12 cellular contexts compared by ENCODE assay signal in the genomic region with DNA sequence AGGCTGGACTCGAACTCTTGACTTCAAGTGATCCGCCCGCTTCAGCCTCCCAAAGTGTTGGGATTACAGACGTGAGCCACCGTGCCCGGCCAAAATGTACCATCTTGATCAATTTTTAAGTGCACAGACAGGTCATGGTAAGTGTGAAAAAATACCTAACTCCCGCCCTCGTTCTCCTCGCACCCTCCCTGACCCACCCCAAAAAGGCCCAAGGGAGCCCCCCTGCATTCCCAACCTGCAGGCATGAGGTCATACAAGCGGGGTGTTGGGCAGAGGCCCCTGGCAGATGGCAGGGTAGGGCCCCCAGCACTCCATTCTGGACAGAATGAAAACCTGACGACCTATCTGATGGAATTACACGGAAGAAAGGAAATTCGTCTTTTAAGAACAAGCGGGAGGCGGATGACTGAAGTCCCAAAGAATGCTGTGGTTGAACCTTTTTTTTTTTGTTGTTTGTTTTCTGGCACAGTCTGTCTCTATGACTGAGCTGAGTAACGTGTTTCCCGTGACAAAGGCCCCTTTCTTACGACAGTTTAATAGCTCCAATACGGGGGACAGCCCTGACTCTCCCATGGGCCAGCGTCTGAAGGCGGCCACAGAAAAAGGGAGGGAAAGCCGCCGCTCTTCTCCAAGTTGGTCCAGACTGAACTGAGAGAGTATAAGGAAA.
DNase-seq lines count a peak whose midpoint lies in the region; TF ChIP-seq lines count a peak whose summit lies in the region.
"Had no signal": no experiment of that assay in that cellular context is flagged by ENCODE, and none has a peak within 500 bp of the region (broad histone marks: within the 10 kb centered on the region; RNA-seq: fewer than 3 reads in every experiment).

No MANE protein-coding gene starts in this region.

- peak; percentile 78 for DNase-seq in AG04450 (ENCODE audit: low read depth, low spot score)
- DNase-seq in choroid plexus epithelial cell (ENCODE audit: low read depth) = peak; percentile 95
- DNase-seq in mesothelial cell of epicardium (ENCODE audit: low spot score in 2 of 2, unreplicated experiment in 2 of 2) = no peak
- no peak for DNase-seq in NCI-H526 treated with DMSO at 0.1 percent for 48 hours (lab: John Stamatoyannopoulos, UW)
- no peak for DNase-seq in UCSD-AML1 (lab: John Stamatoyannopoulos, UW; ENCODE audit: unreplicated experiment)
- no peak for DNase-seq in NCI-H1436 treated with DMSO at 0.1 percent for 48 hours (lab: John Stamatoyannopoulos, UW)
- no peak for DNase-seq in NCI-H187 (lab: John Stamatoyannopoulos, UW)
- DNase-seq: activated CD4-positive, alpha-beta memory T cell treated with anti-CD3 and anti-CD28 coated beads, Interleukin-2, amount 10 ng/mL, durations not matched to agents 7 days and 5 days; CD8-positive, alpha-beta memory T cell; NCI-H524 had no signal

- peaks cover 3% of the 10 kb centered on the region for H3K9me3 ChIP-seq in AG04450 (ENCODE audit: control insufficient read depth, insufficient read depth, low read length)

- POLR2A ChIA-PET in AG04450 (lab: Yijun Ruan, JAX) = interaction anchor here (0.7 to 1.0 kb wide), 6 partner anchors 11 to 516 kb away, joined by 3 to 6 read pairs (median 4); a partner anchor contains a TSS

- H3K27me3 ChIP-seq in AG04450 (ENCODE audit: control insufficient read depth, insufficient read depth, low read length) = no peaks in the 10 kb centered on the region

- CTCF ChIA-PET in AG04450 (lab: Charles Lee) = interaction anchor here (0.7 to 8.1 kb wide), 5 partner anchors 11 to 475 kb away, joined by 4 to 71 read pairs (median 10); no protein-coding TSS in a partner anchor

- TF ChIP-seq RAD21 in Ishikawa (IDR thresholded peaks at IDR 0.05; ENCODE audit: low read depth) = peak; percentile 1; the same call in 1 of the 2 replicates

- H3K9me3 Mint-ChIP-seq in mesothelial cell of epicardium = peaks cover 3% of the 10 kb centered on the region

- TF ChIP-seq CTCF in AG04450 (IDR thresholded peaks at IDR 0.05; ENCODE audit: low read depth, low read length) = no peak
- no peak for TF ChIP-seq CTCF in choroid plexus epithelial cell (conservative IDR thresholded peaks at IDR 0.05; ENCODE audit: low read depth, low read length)
- TF ChIP-seq CTCF in mesothelial cell of epicardium (IDR thresholded peaks at IDR 0.05; ENCODE audit: unreplicated experiment) = no peak

- peak; percentile 84 for TF ChIP-seq EP300 in Ishikawa (IDR thresholded peaks at IDR 0.05; ENCODE audit: borderline replicate concordance)

- H3K4me3 ChIP-seq in AG04450 (ENCODE audit: low read depth, low read length) (no peak overlapping the region), choroid plexus epithelial cell (ENCODE audit: low read depth, low read length) (no peak overlapping the region)

- H3K4me1 Mint-ChIP-seq in mesothelial cell of epicardium = peaks cover 12% of the 10 kb centered on the region

- H3K4me3 Mint-ChIP-seq in mesothelial cell of epicardium = no peak overlapping the region
- H3K4me3 Mint-ChIP-seq: activated CD4-positive, alpha-beta memory T cell treated with anti-CD3 and anti-CD28 coated beads, Interleukin-2, amount 10 ng/mL, durations not matched to agents 7 days and 5 days; CD8-positive, alpha-beta memory T cell; dendritic cell treated with granulocyte-macrophage colony-stimulating factor and Interleukin-4, amounts not matched to agents 40 ng/mL and 50 ng/mL, for 4 days had no signal

- peak overlapping the region; percentile 91 for H3K27ac Mint-ChIP-seq in mesothelial cell of epicardium
- H3K27ac Mint-ChIP-seq: activated CD4-positive, alpha-beta memory T cell treated with anti-CD3 and anti-CD28 coated beads, Interleukin-2, amount 10 ng/mL, durations not matched to agents 7 days and 5 days; dendritic cell treated with granulocyte-macrophage colony-stimulating factor and Interleukin-4, amounts not matched to agents 40 ng/mL and 50 ng/mL, for 4 days had no signal

- H3K36me3 Mint-ChIP-seq in mesothelial cell of epicardium = peaks cover 1% of the 10 kb centered on the region

- peak overlapping the region; percentile 90 for H3K27ac ChIP-seq in AG04450 (ENCODE audit: low read depth, low read length)

- no peaks in the 10 kb centered on the region for H3K27me3 Mint-ChIP-seq in mesothelial cell of epicardium (ENCODE audit: low read depth)
- H3K27me3 Mint-ChIP-seq: activated CD4-positive, alpha-beta memory T cell treated with anti-CD3 and anti-CD28 coated beads, Interleukin-2, amount 10 ng/mL, durations not matched to agents 7 days and 5 days; dendritic cell treated with granulocyte-macrophage colony-stimulating factor and Interleukin-4, amounts not matched to agents 40 ng/mL and 50 ng/mL, for 4 days had no signal

TF ChIP-seq in Ishikawa, 13 proteins besides CTCF, POLR2A, EP300 and RAD21:
- TF ChIP-seq TCF12 (IDR thresholded peaks at IDR 0.05; ENCODE audit: low read depth) = peak; percentile 81
- TF ChIP-seq, protein P1, sequence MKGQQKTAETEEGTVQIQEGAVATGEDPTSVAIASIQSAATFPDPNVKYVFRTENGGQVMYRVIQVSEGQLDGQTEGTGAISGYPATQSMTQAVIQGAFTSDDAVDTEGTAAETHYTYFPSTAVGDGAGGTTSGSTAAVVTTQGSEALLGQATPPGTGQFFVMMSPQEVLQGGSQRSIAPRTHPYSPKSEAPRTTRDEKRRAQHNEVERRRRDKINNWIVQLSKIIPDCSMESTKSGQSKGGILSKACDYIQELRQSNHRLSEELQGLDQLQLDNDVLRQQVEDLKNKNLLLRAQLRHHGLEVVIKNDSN (IDR thresholded peaks at IDR 0.05) = peak; percentile 27; the same call in 1 of the 2 replicates
- TF ChIP-seq CREB1 (IDR thresholded peaks at IDR 0.05; ENCODE audit: low read depth) = peak; percentile 36; the same call in 1 of the 2 replicates
- TF ChIP-seq EGR1 (IDR thresholded peaks at IDR 0.05) = no peak
- TF ChIP-seq, protein P2, sequence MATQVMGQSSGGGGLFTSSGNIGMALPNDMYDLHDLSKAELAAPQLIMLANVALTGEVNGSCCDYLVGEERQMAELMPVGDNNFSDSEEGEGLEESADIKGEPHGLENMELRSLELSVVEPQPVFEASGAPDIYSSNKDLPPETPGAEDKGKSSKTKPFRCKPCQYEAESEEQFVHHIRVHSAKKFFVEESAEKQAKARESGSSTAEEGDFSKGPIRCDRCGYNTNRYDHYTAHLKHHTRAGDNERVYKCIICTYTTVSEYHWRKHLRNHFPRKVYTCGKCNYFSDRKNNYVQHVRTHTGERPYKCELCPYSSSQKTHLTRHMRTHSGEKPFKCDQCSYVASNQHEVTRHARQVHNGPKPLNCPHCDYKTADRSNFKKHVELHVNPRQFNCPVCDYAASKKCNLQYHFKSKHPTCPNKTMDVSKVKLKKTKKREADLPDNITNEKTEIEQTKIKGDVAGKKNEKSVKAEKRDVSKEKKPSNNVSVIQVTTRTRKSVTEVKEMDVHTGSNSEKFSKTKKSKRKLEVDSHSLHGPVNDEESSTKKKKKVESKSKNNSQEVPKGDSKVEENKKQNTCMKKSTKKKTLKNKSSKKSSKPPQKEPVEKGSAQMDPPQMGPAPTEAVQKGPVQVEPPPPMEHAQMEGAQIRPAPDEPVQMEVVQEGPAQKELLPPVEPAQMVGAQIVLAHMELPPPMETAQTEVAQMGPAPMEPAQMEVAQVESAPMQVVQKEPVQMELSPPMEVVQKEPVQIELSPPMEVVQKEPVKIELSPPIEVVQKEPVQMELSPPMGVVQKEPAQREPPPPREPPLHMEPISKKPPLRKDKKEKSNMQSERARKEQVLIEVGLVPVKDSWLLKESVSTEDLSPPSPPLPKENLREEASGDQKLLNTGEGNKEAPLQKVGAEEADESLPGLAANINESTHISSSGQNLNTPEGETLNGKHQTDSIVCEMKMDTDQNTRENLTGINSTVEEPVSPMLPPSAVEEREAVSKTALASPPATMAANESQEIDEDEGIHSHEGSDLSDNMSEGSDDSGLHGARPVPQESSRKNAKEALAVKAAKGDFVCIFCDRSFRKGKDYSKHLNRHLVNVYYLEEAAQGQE (IDR thresholded peaks at IDR 0.05; ENCODE audit: low read depth) = no peak
- peak; percentile 67 for TF ChIP-seq NFIC (IDR thresholded peaks at IDR 0.05)
- TF ChIP-seq ZBTB7A (IDR thresholded peaks at IDR 0.05; ENCODE audit: low read depth) = peak; percentile 56; the same call in 1 of the 2 replicates
- no peak for TF ChIP-seq TAF1 (IDR thresholded peaks at IDR 0.05; ENCODE audit: low read depth)
- TF ChIP-seq FOXM1 (IDR thresholded peaks at IDR 0.05; ENCODE audit: borderline replicate concordance, low read depth) = peak; percentile 43; the same call in 1 of the 2 replicates
- TF ChIP-seq CEBPB (IDR thresholded peaks at IDR 0.05) = 0 out of 2 replicates have a peak, but pooled peaks have one; percentile 4
- TF ChIP-seq, protein P3, sequence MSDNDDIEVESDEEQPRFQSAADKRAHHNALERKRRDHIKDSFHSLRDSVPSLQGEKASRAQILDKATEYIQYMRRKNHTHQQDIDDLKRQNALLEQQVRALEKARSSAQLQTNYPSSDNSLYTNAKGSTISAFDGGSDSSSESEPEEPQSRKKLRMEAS (IDR thresholded peaks at IDR 0.05) = 0 out of 2 replicates have a peak, but pooled peaks have one; percentile 21
- peak; percentile 90 for TF ChIP-seq TEAD4 (IDR thresholded peaks at IDR 0.05)

Comparison
In these comparisons a context has a peak if more than half of its experiments do, and no peak if none do; other contexts are left out.
1. DNase-seq: peak in AG04450 (single experiment) and choroid plexus epithelial cell (single experiment); none in mesothelial cell of epicardium (0 of 2), NCI-H526 treated with DMSO at 0.1 percent for 48 hours (single experiment), UCSD-AML1 (single experiment), NCI-H1436 treated with DMSO at 0.1 percent for 48 hours (single experiment) and NCI-H187 (0 of 2).